20 cellular contexts compared by ENCODE assay signal in genomic region chr18:32441536-32441935, GRCh38. TPM values are rescaled to one million over a fixed set of nuclear protein-coding genes. Genes with fewer than 3 reads are reported as not detected.
DNase-seq lines count a peak whose midpoint lies in the region; ATAC-seq and TF ChIP-seq lines count a peak whose summit lies in the region.
"Had no signal": no experiment of that assay in that cellular context is flagged by ENCODE, and none has a peak within 500 bp of the region (broad histone marks: within the 10 kb centered on the region; RNA-seq: fewer than 3 reads in every experiment).

No MANE protein-coding gene starts in this region.

- intact Hi-C loops in ascending aorta (cut with DNase I) = no loop called here

- ATAC-seq in HG03521 (IDR thresholded peaks at IDR 0.05; ENCODE audit: unreplicated experiment) = no peak
- ATAC-seq: activated CD8-positive, alpha-beta T cell treated with anti-CD3 and anti-CD28 coated beads, Interleukin-2, amount 10 ng/mL, durations not matched to agents 7 days and 5 days; Panc1 had no signal

- H3K36me3 ChIP-seq in ascending aorta = no peaks in the 10 kb centered on the region
- H3K36me3 ChIP-seq: adrenal gland, BLaER1, spleen, WERI-Rb-1 had no signal

- TF ChIP-seq CTCF in ascending aorta (IDR thresholded peaks at IDR 0.05) = no peak
- no peak for TF ChIP-seq CTCF in coronary artery (IDR thresholded peaks at IDR 0.05)

- H3K4me3 ChIP-seq in ascending aorta = peak overlapping the region; percentile 36 to 45
- H3K4me3 ChIP-seq in coronary artery = peak overlapping the region; percentile 56
- H3K4me3 ChIP-seq: adrenal gland, BLaER1, spleen had no signal

- no peaks in the 10 kb centered on the region for H3K9me3 ChIP-seq in ascending aorta
- H3K9me3 ChIP-seq: adrenal gland, BLaER1, spleen had no signal

- peaks cover 0 to 31% of the 10 kb centered on the region in 2 donors for H3K4me1 ChIP-seq in ascending aorta
- H3K4me1 ChIP-seq: BLaER1, spleen had no signal

- H3K27me3 ChIP-seq in ascending aorta = no peaks in the 10 kb centered on the region
- H3K27me3 ChIP-seq: adrenal gland, BLaER1, spleen had no signal

- peak overlapping the region in 1 of 2 donors; percentile 13 for H3K27ac ChIP-seq in ascending aorta
- H3K27ac ChIP-seq in coronary artery = no peak overlapping the region
- H3K27ac ChIP-seq: adrenal gland, BLaER1, spleen, WERI-Rb-1 had no signal

- DNase-seq in ascending aorta (ENCODE audit: low spot score in 2 of 2) (no peak), coronary artery (ENCODE audit: low spot score) (no peak), medulla oblongata (ENCODE audit: extremely low spot score) (peak; percentile 75), superior temporal gyrus (ENCODE audit: extremely low spot score) (peak; percentile 79), HuH-7.5 (ENCODE audit: low spot score) (no peak)
- no peak for DNase-seq in activated CD4-positive, alpha-beta T cell treated with anti-CD3 and anti-CD28 coated beads, Interleukin-2, amount 50 U/mL, for 1 hour
- DNase-seq: activated CD8-positive, alpha-beta T cell treated with anti-CD3 and anti-CD28 coated beads, Interleukin-2, amount 10 ng/mL, durations not matched to agents 7 days and 5 days; adrenal gland; effector CD4-positive, alpha-beta T cell; mesendoderm; MM.1S; NCI-H2081 treated with DMSO at 0.1 percent for 48 hours; NCI-H526 treated with DMSO at 0.1 percent for 48 hours; spleen; stimulated activated naive CD4-positive, alpha-beta T cell treated with Interleukin-2 at 50 U/mL for 16 hours; SW 1271; WERI-Rb-1 had no signal

RNA-seq across cellular contexts. Expression of gene GAREM1, which starts 29.1 kb away (rescaled TPM):
- 8.9 TPM for total RNA-seq in ascending aorta
- total RNA-seq: activated CD8-positive, alpha-beta T cell treated with anti-CD3 and anti-CD28 coated beads, Interleukin-2, amount 10 ng/mL, durations not matched to agents 7 days and 5 days had no signal

Comparison
In these comparisons a context has a peak if more than half of its experiments do, and no peak if none do; other contexts are left out.
1. DNase-seq: peak in medulla oblongata (single experiment) and superior temporal gyrus (single experiment); none in ascending aorta (0 of 2), coronary artery (single experiment), HuH-7.5 (single experiment) and activated CD4-positive, alpha-beta T cell treated with anti-CD3 and anti-CD28 coated beads, Interleukin-2, amount 50 U/mL, for 1 hour (single experiment).